ENCODE assay signal across 14 cellular contexts in the genomic region with DNA sequence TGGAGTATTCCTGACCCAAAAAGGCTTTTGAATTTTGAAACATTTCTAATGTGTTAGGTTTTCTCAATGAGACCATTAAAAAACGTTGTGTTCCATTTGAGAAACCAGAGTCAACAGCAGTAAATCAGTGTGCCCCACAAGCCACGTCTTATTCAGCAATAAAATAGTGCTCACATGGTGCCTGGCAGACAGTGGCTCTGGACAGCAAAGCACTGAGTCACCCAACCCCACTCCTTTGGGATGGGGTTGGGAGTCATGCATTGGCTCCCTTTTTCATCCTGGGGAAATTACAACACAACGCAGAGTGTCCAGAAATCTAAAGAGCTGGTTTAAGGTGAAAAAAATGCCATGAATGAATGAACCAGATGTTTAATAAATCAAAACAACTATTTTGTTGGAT. TPM values are rescaled to one million over a fixed set of nuclear protein-coding genes. Genes with fewer than 3 reads are reported as not detected.
A peak's percentile ranks its signal among the peaks of the same experiment; 100 is the strongest.
DNase-seq lines count a peak whose midpoint lies in the region; ATAC-seq and TF ChIP-seq lines count a peak whose summit lies in the region.
"Had no signal": no experiment of that assay in that cellular context is flagged by ENCODE, and none has a peak within 500 bp of the region (broad histone marks: within the 10 kb centered on the region; RNA-seq: fewer than 3 reads in every experiment).

No MANE protein-coding gene starts in this region.

- intact Hi-C loops in Right ventricle myocardium inferior (cut with DNase I) (no loop called here), left ventricle myocardium inferior (cut with micrococcal nuclease) (no loop called here), lower leg skin (cut with DNase I; ENCODE audit: low total_unique reads) (no loop called here), aorta (cut with DNase I) (loop anchor here (5.0 to 10.0 kb wide), 3 partner anchors 39 to 58 kb away; no protein-coding TSS in a partner anchor)

- H3K27ac Mint-ChIP-seq in chondrocyte (ENCODE audit: unreplicated experiment) (peak overlapping the region; percentile 83), mesothelial cell of epicardium (no peak overlapping the region)
- no peak overlapping the region for H3K27ac Mint-ChIP-seq in activated naive CD8-positive, alpha-beta T cell treated with anti-CD3 and anti-CD28 coated beads, Interleukin-2, amount 50 U/mL, for 24 hours
- H3K27ac Mint-ChIP-seq: activated T-cell treated with anti-CD3 and anti-CD28 coated beads, Interleukin-2, amount 50 U/mL, for 72 hours had no signal

- H3K27me3 Mint-ChIP-seq in chondrocyte (ENCODE audit: low read depth) (no peaks in the 10 kb centered on the region), mesothelial cell of epicardium (ENCODE audit: low read depth) (no peaks in the 10 kb centered on the region)
- H3K27me3 Mint-ChIP-seq in activated naive CD8-positive, alpha-beta T cell treated with anti-CD3 and anti-CD28 coated beads, Interleukin-2, amount 50 U/mL, for 24 hours = peaks cover 7% of the 10 kb centered on the region

- WGBS in lower leg skin, 2 donors = 39 to 42% methylated on average over 3 of the region's 3 CpGs
- WGBS in aorta, 2 donors = 9 to 13% methylated on average over 3 of the region's 3 CpGs

- H3K27ac ChIP-seq in left ventricle myocardium inferior (replicated peaks) (no peak overlapping the region), aorta (ENCODE audit: low read depth in 1 of 2, low read length in 2 of 2) (no peak overlapping the region)

- TF ChIP-seq POLR2A in lower leg skin (IDR thresholded peaks at IDR 0.05) = no peak

- H3K36me3 Mint-ChIP-seq in chondrocyte (ENCODE audit: low read depth) = no peaks in the 10 kb centered on the region
- no peaks in the 10 kb centered on the region for H3K36me3 Mint-ChIP-seq in activated naive CD8-positive, alpha-beta T cell treated with anti-CD3 and anti-CD28 coated beads, Interleukin-2, amount 50 U/mL, for 24 hours (ENCODE audit: low read depth)
- no peaks in the 10 kb centered on the region for H3K36me3 Mint-ChIP-seq in mesothelial cell of epicardium

- H3K4me1 Mint-ChIP-seq in chondrocyte (ENCODE audit: low read depth) (peaks cover 76% of the 10 kb centered on the region), mesothelial cell of epicardium (peaks cover 40% of the 10 kb centered on the region)
- peaks cover 14% of the 10 kb centered on the region for H3K4me1 Mint-ChIP-seq in activated naive CD8-positive, alpha-beta T cell treated with anti-CD3 and anti-CD28 coated beads, Interleukin-2, amount 50 U/mL, for 24 hours

- no peak overlapping the region for H3K4me3 Mint-ChIP-seq in chondrocyte (ENCODE audit: unreplicated experiment)
- H3K4me3 Mint-ChIP-seq in activated naive CD8-positive, alpha-beta T cell treated with anti-CD3 and anti-CD28 coated beads, Interleukin-2, amount 50 U/mL, for 24 hours = no peak overlapping the region
- no peak overlapping the region for H3K4me3 Mint-ChIP-seq in mesothelial cell of epicardium
- H3K4me3 Mint-ChIP-seq: activated T-cell treated with anti-CD3 and anti-CD28 coated beads, Interleukin-2, amount 50 U/mL, for 72 hours had no signal

- H3K27me3 ChIP-seq in left ventricle myocardium inferior (ENCODE audit: low read depth) (no peaks in the 10 kb centered on the region), aorta (ENCODE audit: control insufficient read depth in 1 of 2, insufficient read depth in 2 of 2, low read length in 1 of 2) (no peaks in the 10 kb centered on the region)

- H3K4me3 ChIP-seq in left ventricle myocardium inferior = no peak overlapping the region
- no peak overlapping the region for H3K4me3 ChIP-seq in lower leg skin (ENCODE audit: low read depth, poor library complexity, severe bottlenecking)
- H3K4me3 ChIP-seq in aorta (ENCODE audit: low read length in 2 of 2) = no peak overlapping the region

- H3K36me3 ChIP-seq in left ventricle myocardium inferior (no peaks in the 10 kb centered on the region), aorta (ENCODE audit: control insufficient read depth in 1 of 2, insufficient read depth in 2 of 2, low read length in 1 of 2) (no peaks in the 10 kb centered on the region)

- no peaks in the 10 kb centered on the region for H3K9me3 Mint-ChIP-seq in chondrocyte (ENCODE audit: low read depth)
- no peaks in the 10 kb centered on the region for H3K9me3 Mint-ChIP-seq in activated naive CD8-positive, alpha-beta T cell treated with anti-CD3 and anti-CD28 coated beads, Interleukin-2, amount 50 U/mL, for 24 hours
- H3K9me3 Mint-ChIP-seq in mesothelial cell of epicardium = no peaks in the 10 kb centered on the region

- peaks cover 13% of the 10 kb centered on the region for H3K4me1 ChIP-seq in left ventricle myocardium inferior
- peaks cover 2 to 5% of the 10 kb centered on the region in 2 donors for H3K4me1 ChIP-seq in aorta (ENCODE audit: control insufficient read depth in 1 of 2, insufficient read depth in 2 of 2, low read length in 2 of 2)

- H3K9me3 ChIP-seq in left ventricle myocardium inferior (replicated peaks) (no peaks in the 10 kb centered on the region), aorta (ENCODE audit: control insufficient read depth, low read length) (no peaks in the 10 kb centered on the region)

- peak; percentile 48 for DNase-seq in Right ventricle myocardium inferior (ENCODE audit: missing footprints)
- no peak for DNase-seq in left ventricle myocardium inferior
- no peak for DNase-seq in chondrocyte (ENCODE audit: low spot score)
- DNase-seq in lower leg skin (ENCODE audit: low spot score in 2 of 2) = peak; percentile 87 to 93
- peak; percentile 83 for DNase-seq in aorta
- no peak for DNase-seq in activated naive CD8-positive, alpha-beta T cell treated with anti-CD3 and anti-CD28 coated beads, Interleukin-2, amount 50 U/mL, for 24 hours
- no peak for DNase-seq in mesothelial cell of epicardium (ENCODE audit: low spot score in 2 of 2, unreplicated experiment in 2 of 2)
- DNase-seq: activated T-cell treated with anti-CD3 and anti-CD28 coated beads, Interleukin-2, amount 50 U/mL, for 72 hours; cortex of kidney; NCI-H1092 treated with DMSO at 0.1 percent for 48 hours; occipital lobe had no signal

- ATAC-seq in Right ventricle myocardium inferior = peak; percentile 72
- peak; percentile 92 for ATAC-seq in aorta (ENCODE audit: low FRiP score)
- no peak for ATAC-seq in activated naive CD8-positive, alpha-beta T cell treated with anti-CD3 and anti-CD28 coated beads, Interleukin-2, amount 50 U/mL, for 24 hours
- no peak for ATAC-seq in GM18868 (IDR thresholded peaks at IDR 0.05; ENCODE audit: unreplicated experiment)
- ATAC-seq: activated T-cell treated with anti-CD3 and anti-CD28 coated beads, Interleukin-2, amount 50 U/mL, for 72 hours; HCT116 had no signal

- TF ChIP-seq CTCF in left ventricle myocardium inferior (IDR thresholded peaks at IDR 0.05; ENCODE audit: borderline replicate concordance) (no peak), chondrocyte (IDR thresholded peaks at IDR 0.05) (no peak), lower leg skin (IDR thresholded peaks at IDR 0.05) (no peak), mesothelial cell of epicardium (IDR thresholded peaks at IDR 0.05; ENCODE audit: unreplicated experiment) (no peak)

RNA-seq across cellular contexts. Expression of gene KCNJ15, which starts 46.5 kb away (rescaled TPM):
- total RNA-seq in Right ventricle myocardium inferior (0.46 TPM), left ventricle myocardium inferior (0.30 TPM), chondrocyte (0.21 to 0.80 TPM (median 0.27 TPM) in 3 replicates), lower leg skin (10 to 100 TPM in 1 of 4 donors, 1 to 10 TPM in 3; 4.2 to 55.1 (median 7.3) TPM), aorta (1 to 10 TPM; 2.7 TPM), mesothelial cell of epicardium (0.70 to 1.9 TPM (median 1.1 TPM) in 3 replicates)
- polyA plus RNA-seq in aorta = under 1 TPM; 0.05 to 0.25 TPM
- total RNA-seq: G401 had no signal

Comparison
In these comparisons a context has a peak if more than half of its experiments do, and no peak if none do; other contexts are left out.
1. DNase-seq: peak in Right ventricle myocardium inferior (single experiment), lower leg skin (2 of 2) and aorta (2 of 2); none in left ventricle myocardium inferior (single experiment), chondrocyte (single experiment), activated naive CD8-positive, alpha-beta T cell treated with anti-CD3 and anti-CD28 coated beads, Interleukin-2, amount 50 U/mL, for 24 hours (single experiment) and mesothelial cell of epicardium (0 of 2).
2. ATAC-seq: peak in Right ventricle myocardium inferior (single experiment) and aorta (single experiment); none in activated naive CD8-positive, alpha-beta T cell treated with anti-CD3 and anti-CD28 coated beads, Interleukin-2, amount 50 U/mL, for 24 hours (single experiment) and GM18868 (single experiment).
3. intact Hi-C loops: an anchor here in aorta (5.0 to 10.0 kb wide); none called in Right ventricle myocardium inferior, left ventricle myocardium inferior and lower leg skin.